ENCODE assay signal across 8 cellular contexts in genomic region chrX:1392376-1393130, GRCh38. TPM values are rescaled to one million over a fixed set of nuclear protein-coding genes. Genes with fewer than 3 reads are reported as not detected.
DNase-seq lines count a peak whose midpoint lies in the region; ATAC-seq and TF ChIP-seq lines count a peak whose summit lies in the region.

No MANE protein-coding gene starts in this region.

- no peak for TF ChIP-seq CTCF in colonic mucosa (IDR thresholded peaks at IDR 0.05)
- TF ChIP-seq CTCF in left lung (IDR thresholded peaks at IDR 0.05): no peak

- H3K4me3 ChIP-seq in colonic mucosa (peak overlapping the region; percentile 93), left lung (peak overlapping the region; percentile 99 to 100)

- H3K36me3 ChIP-seq in colonic mucosa: peaks cover 16% of the 10 kb centered on the region
- peaks cover 0 to 50% of the 10 kb centered on the region in 2 donors for H3K36me3 ChIP-seq in left lung

- H3K9me3 ChIP-seq in colonic mucosa (no peaks in the 10 kb centered on the region), left lung (no peaks in the 10 kb centered on the region)

- DNase-seq in colonic mucosa (peak; percentile 79), left lung (peak; percentile 78 to 91), NCI-H1105 (lab: John Stamatoyannopoulos, UW) (no peak), SW 1271 (lab: John Stamatoyannopoulos, UW) (no peak)
- DNase-seq in stimulated activated effector memory CD8-positive, alpha-beta T cell treated with anti-CD3 and anti-CD28 coated beads, Interleukin-12 subunit alpha, Interleukin-12 subunit beta, amount 100 ng/mL, for 72 hours (ENCODE audit: low spot score in 2 of 2): peak in 1 of 2 donors; percentile 57

- H3K9me3 Mint-ChIP-seq in stimulated activated effector memory CD8-positive, alpha-beta T cell treated with anti-CD3 and anti-CD28 coated beads, Interleukin-12 subunit alpha, Interleukin-12 subunit beta, amount 100 ng/mL, for 72 hours: no peaks in the 10 kb centered on the region

- H3K9ac ChIP-seq in colonic mucosa (ENCODE audit: low read depth in 2 of 2, low read length in 2 of 2): peak overlapping the region; percentile 85 to 99

- intact Hi-C loops in colonic mucosa (cut with DNase I) (loop anchor here (10.0 kb wide), 1 partner anchor 202 kb away; the partner anchor contains the start of gene AKAP17A), left lung (cut with DNase I) (no loop called here)

- peak overlapping the region; percentile 97 for H3K4me3 Mint-ChIP-seq in stimulated activated effector memory CD8-positive, alpha-beta T cell treated with anti-CD3 and anti-CD28 coated beads, Interleukin-12 subunit alpha, Interleukin-12 subunit beta, amount 100 ng/mL, for 72 hours

- peaks cover 65% of the 10 kb centered on the region for H3K4me1 Mint-ChIP-seq in stimulated activated effector memory CD8-positive, alpha-beta T cell treated with anti-CD3 and anti-CD28 coated beads, Interleukin-12 subunit alpha, Interleukin-12 subunit beta, amount 100 ng/mL, for 72 hours

- peaks cover 5% of the 10 kb centered on the region for H3K4me1 ChIP-seq in colonic mucosa
- H3K4me1 ChIP-seq in left lung: peaks cover 13 to 59% of the 10 kb centered on the region in 2 donors

- H3K27ac ChIP-seq in colonic mucosa (peak overlapping the region; percentile 96), left lung (peak overlapping the region; percentile 97 to 98)

- H3K36me3 Mint-ChIP-seq in stimulated activated effector memory CD8-positive, alpha-beta T cell treated with anti-CD3 and anti-CD28 coated beads, Interleukin-12 subunit alpha, Interleukin-12 subunit beta, amount 100 ng/mL, for 72 hours: peaks cover 88% of the 10 kb centered on the region

- peak; percentile 3 for ATAC-seq in GM18519 (IDR thresholded peaks at IDR 0.05; ENCODE audit: low FRiP score, unreplicated experiment)
- peak; percentile 28 for ATAC-seq in HG02759 (IDR thresholded peaks at IDR 0.05; ENCODE audit: unreplicated experiment)
- ATAC-seq in left lung: peak; percentile 66
- ATAC-seq in stimulated activated effector memory CD8-positive, alpha-beta T cell treated with anti-CD3 and anti-CD28 coated beads, Interleukin-12 subunit alpha, Interleukin-12 subunit beta, amount 100 ng/mL, for 72 hours: peak; percentile 59

- H3K27me3 ChIP-seq in colonic mucosa (no peaks in the 10 kb centered on the region), left lung (no peaks in the 10 kb centered on the region)

- peak overlapping the region; percentile 98 for H3K27ac Mint-ChIP-seq in stimulated activated effector memory CD8-positive, alpha-beta T cell treated with anti-CD3 and anti-CD28 coated beads, Interleukin-12 subunit alpha, Interleukin-12 subunit beta, amount 100 ng/mL, for 72 hours

TF ChIP-seq in PFSK-1, 5 proteins besides CTCF, POLR2A, EP300 and RAD21:
- TF ChIP-seq SIN3A (IDR thresholded peaks at IDR 0.05; ENCODE audit: borderline replicate concordance, insufficient read depth, low read length): no peak
- peak; percentile 11; the same call in 1 of the 2 replicates for TF ChIP-seq TAF1 (IDR thresholded peaks at IDR 0.05; ENCODE audit: borderline replicate concordance, insufficient read depth, low read length)
TF ChIP-seq in PFSK-1: peak in this region for 1.

RNA-seq across cellular contexts. Expression of gene SLC25A6, which starts 0.6 kb away (rescaled TPM):
- 4,040 TPM for polyA plus RNA-seq in PFSK-1 (2012; ENCODE audit: insufficient read length, low read depth)
- 100 to 1,000 TPM; 419 to 474 TPM for total RNA-seq in colonic mucosa
- 100 to 1,000 TPM; 285 to 337 TPM for total RNA-seq in left lung

RNA-seq across cellular contexts. Expression of gene IL3RA, which starts 56.0 kb away (rescaled TPM):
- polyA plus RNA-seq in PFSK-1 (2012; ENCODE audit: insufficient read length, low read depth): 0.70 TPM
- total RNA-seq in colonic mucosa (1 to 10 TPM; 2.1 to 6.7 TPM), left lung (10 to 100 TPM; 13.9 to 24.4 TPM)

Comparison
In these comparisons a context has a peak if more than half of its experiments do, and no peak if none do; other contexts are left out.
1. ATAC-seq: peak in every context shown above with its lines; median percentile 66 in left lung; 59 in stimulated activated effector memory CD8-positive, alpha-beta T cell treated with anti-CD3 and anti-CD28 coated beads, Interleukin-12 subunit alpha, Interleukin-12 subunit beta, amount 100 ng/mL, for 72 hours; 28 in HG02759; 3 in GM18519.
2. DNase-seq: peak in colonic mucosa (single experiment) and left lung (2 of 2); none in NCI-H1105 (single experiment) and SW 1271 (0 of 2).